ENCODE assay signal across 22 cellular contexts in the genomic region with DNA sequence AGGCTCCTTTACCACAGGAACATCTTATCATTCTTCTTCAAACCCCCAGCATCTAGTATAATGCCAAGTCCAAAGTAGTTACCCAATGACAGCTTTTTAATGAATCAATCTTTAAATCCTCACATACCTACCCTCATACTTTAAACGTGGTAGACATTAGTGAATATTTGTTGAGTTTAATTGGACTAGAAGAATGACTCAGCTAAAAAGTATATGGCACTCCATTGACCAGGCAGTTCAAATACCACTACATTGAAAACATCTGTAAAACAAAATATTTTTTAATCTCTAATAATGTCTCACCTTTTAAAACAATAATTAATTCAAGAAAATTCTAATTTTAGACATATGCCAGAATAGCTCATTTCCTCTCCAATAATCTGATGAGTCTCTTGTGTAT.
A peak's percentile ranks its signal among the peaks of the same experiment; 100 is the strongest.
DNase-seq lines count a peak whose midpoint lies in the region; ATAC-seq, FAIRE-seq and TF ChIP-seq lines count a peak whose summit lies in the region.
"Had no signal": no experiment of that assay in that cellular context is flagged by ENCODE, and none has a peak within 500 bp of the region (broad histone marks: within the 10 kb centered on the region; RNA-seq: fewer than 3 reads in every experiment).

No MANE protein-coding gene starts in this region.

- no peak overlapping the region for H3K4ac ChIP-seq in H1 (replicated peaks; ENCODE audit: insufficient read length, low read depth, low read length)

- WGBS in HepG2 (ENCODE audit: low lambda C conversion rate), result 91% methylated on average over 1 of the region's 1 CpG
- whole genome bisulfite sequencing in right lobe of liver (ENCODE audit: insufficient coverage, low coverage, low lambda C conversion rate, missing lambda C conversion rate), result 39% methylated on average over 1 of the region's 1 CpG
- 79% methylated on average over 1 of the region's 1 CpG; no CpG with 5 or more reads in 1 of the 2 experiments for WGBS in H1 (ENCODE audit: extremely low coverage in 1 of 2, insufficient coverage in 1 of 2, insufficient read length in 1 of 2, insufficient replicate concordance in 2 of 2, low coverage in 1 of 2, low lambda C conversion rate in 2 of 2, missing lambda C conversion rate in 1 of 2), 2 experiments

- TF ChIP-seq POLR2A in HepG2 (IDR thresholded peaks at IDR 0.05; ENCODE audit: insufficient read depth in 1 of 2, low read depth in 2 of 2, low read length in 2 of 2), result no peak
- TF ChIP-seq POLR2A in right lobe of liver (IDR thresholded peaks at IDR 0.05), result no peak
- no peak for TF ChIP-seq POLR2A in H1 (IDR thresholded peaks at IDR 0.05; ENCODE audit: control extremely low read depth in 1 of 2, low read depth in 2 of 2, low read length in 2 of 2)

- CTCF ChIA-PET in HepG2 (lab: Yijun Ruan, JAX; ENCODE audit: low intra/inter-chr PET ratio, low total read pairs), result no interaction called here
- CTCF ChIA-PET in H1 (lab: Charles Lee; ENCODE audit: partially characterized antibody), result interaction anchor here (0.6 to 1.4 kb wide), 3 partner anchors 14 to 189 kb away, joined by 3 to 5 read pairs (median 4); a partner anchor contains a TSS

- H2AFZ ChIP-seq in HepG2 (ENCODE audit: low read length) (no peak overlapping the region), H1 (ENCODE audit: low read length) (no peak overlapping the region)
- H2AFZ ChIP-seq: GM23248 had no signal

- BruUV-seq in HepG2 (replicated peaks; lab: Mats Ljungman, UMichigan), result no TSS peak

- H4K91ac ChIP-seq in H1 (replicated peaks; ENCODE audit: insufficient read length, low read length), result no peak overlapping the region

- no peak overlapping the region for H3K14ac ChIP-seq in H1 (ENCODE audit: insufficient read length)

- FAIRE-seq in HepG2 (lab: Jason Lieb, UNC), result no peak
- no peak for FAIRE-seq in H1 (lab: Jason Lieb, UNC)
- FAIRE-seq: G401.6, GM12892, GM18507, H54 had no signal

- no peaks in the 10 kb centered on the region for H3K9me3 ChIP-seq in HepG2 (ENCODE audit: low read length)
- no peaks in the 10 kb centered on the region for H3K9me3 ChIP-seq in right lobe of liver
- no peaks in the 10 kb centered on the region for H3K9me3 ChIP-seq in H1 (ENCODE audit: insufficient read depth in 2 of 2, low read depth in 1 of 2, low read length in 1 of 2)
- H3K9me3 ChIP-seq: BLaER1 treated with 17β-estradiol and CSF1 and Interleukin-3, amounts not matched to agents 10 nM and 100 nM had no signal

- intact Hi-C loops in HepG2 (cut with micrococcal nuclease; ENCODE audit: unreplicated experiment), result no loop called here
- intact Hi-C loops in right lobe of liver (cut with DNase I), result no loop called here

- no peak for ATAC-seq in HepG2
- no peak for ATAC-seq in right lobe of liver
- ATAC-seq in SK-N-SH treated with all-trans-retinoic acid at 6 μM for 48 hours, result peak; percentile 50
- no peak for ATAC-seq in HG02798 (IDR thresholded peaks at IDR 0.05; ENCODE audit: poor library complexity, unreplicated experiment)
- ATAC-seq in HG03521 (IDR thresholded peaks at IDR 0.05; ENCODE audit: unreplicated experiment), result no peak
- ATAC-seq: CD8-positive, alpha-beta T cell had no signal

- no peaks in the 10 kb centered on the region for H3K23me2 ChIP-seq in H1 (ENCODE audit: low read depth, low read length)

- no peak overlapping the region for H4K5ac ChIP-seq in H1 (ENCODE audit: insufficient read length, low read depth, low read length)

- H3K56ac ChIP-seq in H1 (replicated peaks; ENCODE audit: insufficient read length, low read depth, low read length), result no peak overlapping the region

- no peak overlapping the region for H2BK20ac ChIP-seq in H1 (ENCODE audit: low read length)

- no peaks in the 10 kb centered on the region for H4K20me1 ChIP-seq in HepG2 (ENCODE audit: insufficient read depth, low read length)
- no peaks in the 10 kb centered on the region for H4K20me1 ChIP-seq in H1 (replicated peaks in 1 of 2; ENCODE audit: control insufficient read depth in 1 of 2, insufficient read depth in 2 of 2, low read length in 2 of 2)
- H4K20me1 ChIP-seq: BLaER1 treated with 17β-estradiol and CSF1 and Interleukin-3, amounts not matched to agents 10 nM and 100 nM had no signal

- H3K4me1 ChIP-seq in HepG2 (ENCODE audit: insufficient read depth, low read length) (no peaks in the 10 kb centered on the region), right lobe of liver (no peaks in the 10 kb centered on the region), H1 (replicated peaks in 1 of 4; ENCODE audit: control insufficient read depth in 3 of 4, insufficient read depth in 4 of 4, low read length in 3 of 4) (peaks cover 0 to 2% (median 0%) of the 10 kb centered on the region in 4 experiments; a peak in 2 of 7 replicates)
- H3K4me1 ChIP-seq: BLaER1 treated with 17β-estradiol and CSF1 and Interleukin-3, amounts not matched to agents 10 nM and 100 nM had no signal

- no peak overlapping the region for H3K27ac ChIP-seq in HepG2 (ENCODE audit: extremely low read length, insufficient read depth, low read length)
- no peak overlapping the region for H3K27ac ChIP-seq in right lobe of liver
- H3K27ac ChIP-seq in H1 (ENCODE audit: low read depth, low read length), result no peak overlapping the region
- H3K27ac ChIP-seq: 22Rv1; BLaER1 treated with 17β-estradiol and CSF1 and Interleukin-3, amounts not matched to agents 10 nM and 100 nM; GM23248 had no signal

- H3K18ac ChIP-seq in H1 (ENCODE audit: extremely low read depth, low read length), result no peak overlapping the region

- no peak overlapping the region for H2BK12ac ChIP-seq in H1 (ENCODE audit: low read depth, low read length)

- no peaks in the 10 kb centered on the region for H3K79me1 ChIP-seq in H1 (ENCODE audit: low read depth, low read length)

- no peak for TF ChIP-seq CTCF in HepG2 (CRISPR knock-in tag; IDR thresholded peaks at IDR 0.05)
- TF ChIP-seq CTCF in right lobe of liver (IDR thresholded peaks at IDR 0.05), result no peak
- TF ChIP-seq CTCF in H1 (IDR thresholded peaks at IDR 0.05; ENCODE audit: control extremely low read depth in 1 of 3, insufficient read depth in 1 of 3, low read depth in 1 of 3, low read length in 3 of 3), result no peak

- H3K27me3 ChIP-seq in HepG2 (ENCODE audit: control insufficient read depth in 1 of 2, insufficient read depth in 2 of 2, low read length in 2 of 2), result no peaks in the 10 kb centered on the region
- H3K27me3 ChIP-seq in right lobe of liver, result no peaks in the 10 kb centered on the region
- H3K27me3 ChIP-seq in H1 (replicated peaks in 1 of 4; ENCODE audit: control insufficient read depth in 3 of 4, extremely low read depth in 1 of 4, insufficient read depth in 3 of 4, low read length in 3 of 4), result no peaks in the 10 kb centered on the region; a peak in 1 of 7 replicates
- H3K27me3 ChIP-seq: BLaER1 treated with 17β-estradiol and CSF1 and Interleukin-3, amounts not matched to agents 10 nM and 100 nM had no signal

- DNase-seq in HepG2 (ENCODE audit: low spot score), result no peak
- DNase-seq in right lobe of liver, result no peak
- DNase-seq in H1 (ENCODE audit: low read depth in 1 of 2, low spot score in 2 of 2), result no peak
- no peak for DNase-seq in NCI-H510A treated with DMSO at 0.1 percent for 48 hours (lab: John Stamatoyannopoulos, UW)
- DNase-seq: Calu3; CD8-positive, alpha-beta T cell; DMS 273 treated with DMSO at 0.1 percent for 48 hours; DMS53; DND-41; GM23248; HCEC 1CT; HFFc6; KBM-7 had no signal

- POLR2A ChIA-PET in HepG2 (lab: Yijun Ruan, JAX), result no interaction called here
- POLR2A ChIA-PET in H1 (lab: Charles Lee; ENCODE audit: partially characterized antibody), result no interaction called here

- H3K4me3 ChIP-seq in HepG2 (replicated peaks in 1 of 3; ENCODE audit: insufficient read depth in 1 of 3, low read depth in 2 of 3, low read length in 3 of 3) (no peak overlapping the region), right lobe of liver (no peak overlapping the region), H1 (ENCODE audit: extremely low read depth in 1 of 4, insufficient read depth in 2 of 4, low read depth in 3 of 4, low read length in 4 of 4) (no peak overlapping the region)
- H3K4me3 ChIP-seq: BLaER1 treated with 17β-estradiol and CSF1 and Interleukin-3, amounts not matched to agents 10 nM and 100 nM; GM23248 had no signal

- in situ Hi-C loops in HepG2 (cut with HindIII; ENCODE audit: extremely low pct_ligation_motif_present, low pct_unique_long_range_greater_than_20kb), result no loop called here

- no peak for TF ChIP-seq RAD21 in HepG2 (CRISPR knock-in tag; IDR thresholded peaks at IDR 0.05)
- no peak for TF ChIP-seq RAD21 in H1 (IDR thresholded peaks at IDR 0.05 in 1 of 2, conservative IDR thresholded peaks at IDR 0.05 in 1 of 2; ENCODE audit: low read depth in 2 of 2, low read length in 2 of 2)

- no peak overlapping the region for H2BK120ac ChIP-seq in H1 (replicated peaks; ENCODE audit: low read depth, low read length)

- H3K4me2 ChIP-seq in HepG2 (ENCODE audit: low read depth, low read length) (no peak overlapping the region), H1 (ENCODE audit: insufficient read depth in 1 of 2, low read depth in 2 of 2, low read length in 2 of 2) (no peak overlapping the region)
- H3K4me2 ChIP-seq: BLaER1 treated with 17β-estradiol and CSF1 and Interleukin-3, amounts not matched to agents 10 nM and 100 nM had no signal

- H3K9ac ChIP-seq in HepG2 (ENCODE audit: insufficient read depth, low read depth, low read length) (no peak overlapping the region), H1 (replicated peaks in 1 of 4; ENCODE audit: extremely low read depth in 1 of 4, low read depth in 3 of 4, low read length in 3 of 4) (no peak overlapping the region)
- H3K9ac ChIP-seq: BLaER1 treated with 17β-estradiol and CSF1 and Interleukin-3, amounts not matched to agents 10 nM and 100 nM; GM23248 had no signal

- H4K8ac ChIP-seq in H1 (ENCODE audit: extremely low read depth, insufficient read depth, low read length), result no peak overlapping the region

- no peak overlapping the region for H2BK15ac ChIP-seq in H1 (ENCODE audit: low read length)

- H3K23ac ChIP-seq in H1 (ENCODE audit: insufficient read length), result no peak overlapping the region

- no peaks in the 10 kb centered on the region for H3K79me2 ChIP-seq in HepG2 (ENCODE audit: insufficient read depth, low read length)
- H3K79me2 ChIP-seq in H1 (ENCODE audit: control insufficient read depth in 1 of 2, insufficient read depth in 2 of 2, low read length in 2 of 2), result no peaks in the 10 kb centered on the region

- no peak overlapping the region for H2AK5ac ChIP-seq in H1 (ENCODE audit: low read depth, low read length)

- no peak for TF ChIP-seq EP300 in HepG2 (IDR thresholded peaks at IDR 0.05; ENCODE audit: low read depth in 2 of 2, low read length in 2 of 2)
- no peak for TF ChIP-seq EP300 in HepG2 (CRISPR knock-in tag; IDR thresholded peaks at IDR 0.05; ENCODE audit: borderline replicate concordance)
- no peak for TF ChIP-seq EP300 in H1 (IDR thresholded peaks at IDR 0.05; ENCODE audit: borderline replicate concordance in 1 of 2, low read depth in 2 of 2, low read length in 2 of 2)

- H3K36me3 ChIP-seq in HepG2 (replicated peaks in 1 of 2; ENCODE audit: control insufficient read depth in 1 of 2, insufficient read depth in 2 of 2, low read length in 2 of 2) (peaks cover 21 to 61% of the 10 kb centered on the region in 2 experiments), right lobe of liver (no peaks in the 10 kb centered on the region), H1 (ENCODE audit: control insufficient read depth in 2 of 4, insufficient read depth in 4 of 4, low read length in 3 of 4) (no peaks in the 10 kb centered on the region)
- H3K36me3 ChIP-seq: BLaER1 treated with 17β-estradiol and CSF1 and Interleukin-3, amounts not matched to agents 10 nM and 100 nM had no signal

- no peak overlapping the region for H2BK5ac ChIP-seq in H1 (ENCODE audit: low read depth, low read length)
